ENCODE assay signal across 8 cellular contexts in genomic region chr10:27252267-27253000, GRCh38. TPM values are rescaled to one million over a fixed set of nuclear protein-coding genes. Genes with fewer than 3 reads are reported as not detected.
DNase-seq lines count a peak whose midpoint lies in the region; ATAC-seq and TF ChIP-seq lines count a peak whose summit lies in the region.

No MANE protein-coding gene starts in this region.

- H3K27me3 ChIP-seq in prostate gland (replicated peaks; ENCODE audit: insufficient read depth), result no peaks in the 10 kb centered on the region

- H3K36me3 Mint-ChIP-seq in activated T-cell treated with anti-CD3 and anti-CD28 coated beads, Interleukin-2, amount 50 U/mL, for 4 hours (ENCODE audit: insufficient read depth), result no peaks in the 10 kb centered on the region

- TF ChIP-seq POLR2A in prostate gland (IDR thresholded peaks at IDR 0.05), result no peak

- peaks cover 5% of the 10 kb centered on the region for H3K4me1 Mint-ChIP-seq in activated T-cell treated with anti-CD3 and anti-CD28 coated beads, Interleukin-2, amount 50 U/mL, for 4 hours (ENCODE audit: low read depth)

- H3K27ac ChIP-seq in prostate gland (peak overlapping the region in 1 of 2 donors; percentile 58), urinary bladder (ENCODE audit: low read depth) (peak overlapping the region; percentile 78)

- intact Hi-C loops in prostate gland (cut with DNase I), result no loop called here

- H3K9me3 ChIP-seq in prostate gland, result no peaks in the 10 kb centered on the region

- TF ChIP-seq CTCF in GM12864 (IDR thresholded peaks at IDR 0.05; ENCODE audit: low read depth, low read length, missing control alignments) (peak; percentile 53), HFF-Myc (IDR thresholded peaks at IDR 0.05; ENCODE audit: low read depth, low read length, missing control alignments) (peak; percentile 26), foreskin fibroblast (IDR thresholded peaks at IDR 0.05; ENCODE audit: low read depth, low read length) (peak; percentile 12), prostate gland (IDR thresholded peaks at IDR 0.05) (peak in 3 of 4 experiments; percentile 27 to 34 (median 29))

- peak overlapping the region; percentile 80 for H3K4me3 Mint-ChIP-seq in activated T-cell treated with anti-CD3 and anti-CD28 coated beads, Interleukin-2, amount 50 U/mL, for 4 hours

- peak overlapping the region; percentile 71 for H3K4me3 ChIP-seq in GM12864 (ENCODE audit: low read depth, low read length)
- peak overlapping the region; percentile 42 for H3K4me3 ChIP-seq in HFF-Myc (replicated peaks; ENCODE audit: low read depth, low read length)
- peak overlapping the region; percentile 51 to 54 for H3K4me3 ChIP-seq in foreskin fibroblast (ENCODE audit: low read depth in 1 of 2, low read length in 2 of 2)
- H3K4me3 ChIP-seq in prostate gland, result peak overlapping the region; percentile 38
- peak overlapping the region; percentile 82 for H3K4me3 ChIP-seq in urinary bladder (ENCODE audit: low read depth, low read length)

- DNase-seq in GM12864 (ENCODE audit: low read depth) (peak; percentile 59), HFF-Myc (ENCODE audit: extremely low read depth, low read depth) (no peak), NCI-H345 treated with DMSO at 0.1 percent for 48 hours (lab: John Stamatoyannopoulos, UW; ENCODE audit: unreplicated experiment) (peak; percentile 36), foreskin fibroblast (peak; percentile 32 to 70), prostate gland (ENCODE audit: low spot score) (no peak), dedifferentiated amniotic fluid mesenchymal stem cell (ENCODE audit: extremely low spot score) (no peak)
- peak; percentile 81 for DNase-seq in activated T-cell treated with anti-CD3 and anti-CD28 coated beads, Interleukin-2, amount 50 U/mL, for 4 hours

- H3K27me3 Mint-ChIP-seq in activated T-cell treated with anti-CD3 and anti-CD28 coated beads, Interleukin-2, amount 50 U/mL, for 4 hours (ENCODE audit: low read depth), result peaks cover 5% of the 10 kb centered on the region

- ATAC-seq in activated T-cell treated with anti-CD3 and anti-CD28 coated beads, Interleukin-2, amount 50 U/mL, for 4 hours, result peak; percentile 97 to 98

- 33% methylated on average over 60 of the region's 63 CpGs for WGBS in prostate gland
- WGBS in urinary bladder, result 14% methylated on average over 63 of the region's 63 CpGs

- no peaks in the 10 kb centered on the region for H3K36me3 ChIP-seq in prostate gland
- H3K36me3 ChIP-seq in urinary bladder (ENCODE audit: insufficient read depth), result no peaks in the 10 kb centered on the region

- no peaks in the 10 kb centered on the region for H3K4me1 ChIP-seq in prostate gland (replicated peaks)
- H3K4me1 ChIP-seq in urinary bladder (ENCODE audit: insufficient read depth), result peaks cover 2% of the 10 kb centered on the region

- H3K9me3 Mint-ChIP-seq in activated T-cell treated with anti-CD3 and anti-CD28 coated beads, Interleukin-2, amount 50 U/mL, for 4 hours, result no peaks in the 10 kb centered on the region

RNA-seq across cellular contexts. Expression of gene ACBD5, which starts 11.8 kb away (rescaled TPM):
- 10 to 100 TPM; 14.5 to 19.1 (median 16.3) TPM for total RNA-seq in activated T-cell treated with anti-CD3 and anti-CD28 coated beads, Interleukin-2, amount 50 U/mL, for 4 hours
- total RNA-seq in prostate gland (10 to 100 TPM; 28.9 to 33.7 TPM), urinary bladder (24.9 TPM)
- 12.7 TPM for polyA plus RNA-seq in urinary bladder

Comparison
In these comparisons a context has a peak if more than half of its experiments do, and no peak if none do; other contexts are left out.
1. DNase-seq: peak in GM12864 (single experiment), NCI-H345 treated with DMSO at 0.1 percent for 48 hours (single experiment), activated T-cell treated with anti-CD3 and anti-CD28 coated beads, Interleukin-2, amount 50 U/mL, for 4 hours (single experiment) and foreskin fibroblast (2 of 2); none in HFF-Myc (single experiment), prostate gland (single experiment) and dedifferentiated amniotic fluid mesenchymal stem cell (single experiment).
2. Peak in every context shown above with its lines, with median percentiles within 50 percentile points of each other: H3K4me3 ChIP-seq and CTCF ChIP-seq.